23 cellular contexts compared by ENCODE assay signal in the genomic region with DNA sequence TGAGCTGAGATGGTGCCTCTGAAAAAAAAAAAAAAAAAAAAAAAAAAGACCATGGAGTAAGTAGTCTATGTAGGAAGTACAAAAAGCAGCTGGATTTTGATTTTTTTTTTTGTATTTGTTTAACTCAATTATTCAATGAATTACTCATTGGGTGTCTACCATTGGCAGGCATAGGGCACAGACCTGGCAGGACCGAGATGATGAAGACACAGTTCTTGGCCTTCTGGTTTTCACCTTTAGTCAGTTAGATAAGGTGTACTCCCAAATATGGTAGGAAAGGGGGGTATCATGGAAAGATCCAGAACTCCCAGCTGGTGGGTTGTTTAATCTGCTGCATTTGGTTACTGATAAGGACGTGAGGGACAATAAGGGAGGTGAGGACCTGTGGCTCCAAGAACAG.
DNase-seq lines count a peak whose midpoint lies in the region; ATAC-seq, FAIRE-seq and TF ChIP-seq lines count a peak whose summit lies in the region.
"Had no signal": no experiment of that assay in that cellular context is flagged by ENCODE, and none has a peak within 500 bp of the region (broad histone marks: within the 10 kb centered on the region; RNA-seq: fewer than 3 reads in every experiment).

No MANE protein-coding gene starts in this region.

- ATAC-seq in right lobe of liver = peak in 3 of 4 donors; percentile 40 to 77 (median 41)
- no peak for ATAC-seq in HepG2
- ATAC-seq: A549; CD8-positive, alpha-beta T cell had no signal

- H3K4me2 ChIP-seq in HepG2 (ENCODE audit: low read depth, low read length) = no peak overlapping the region
- no peak overlapping the region for H3K4me2 ChIP-seq in mesendoderm (ENCODE audit: low read length)
- H3K4me2 ChIP-seq: A549 had no signal

- FAIRE-seq in HepG2 (lab: Jason Lieb, UNC) = no peak
- FAIRE-seq: A549, D721Med, G401.6, GM12891, GM19239 had no signal

- WGBS in right lobe of liver (ENCODE audit: insufficient coverage, low coverage, low lambda C conversion rate, missing lambda C conversion rate) = 51% methylated on average over 2 of the region's 2 CpGs
- WGBS in HepG2 (ENCODE audit: low lambda C conversion rate) = 98% methylated on average over 2 of the region's 2 CpGs
- no CpG with 5 or more reads among the region's 2 CpGs for WGBS in mesendoderm (ENCODE audit: extremely low coverage, insufficient coverage, low lambda C conversion rate)

- H3K27me3 ChIP-seq in right lobe of liver (no peaks in the 10 kb centered on the region), HepG2 (ENCODE audit: control insufficient read depth in 1 of 2, insufficient read depth in 2 of 2, low read length in 2 of 2) (no peaks in the 10 kb centered on the region), mesendoderm (ENCODE audit: insufficient read depth, low read length, poor library complexity) (no peaks in the 10 kb centered on the region)
- H3K27me3 ChIP-seq: BLaER1 treated with 17β-estradiol and CSF1 and Interleukin-3, amounts not matched to agents 10 nM and 100 nM had no signal

- H3K79me1 ChIP-seq in mesendoderm (ENCODE audit: low read length) = no peaks in the 10 kb centered on the region

- H2AK5ac ChIP-seq in mesendoderm (ENCODE audit: low read length) = no peak overlapping the region

- H3K4ac ChIP-seq in mesendoderm (ENCODE audit: low read depth, low read length) = no peak overlapping the region

- in situ Hi-C loops in HepG2 (cut with HindIII; ENCODE audit: extremely low pct_ligation_motif_present, low pct_unique_long_range_greater_than_20kb) = no loop called here

- H3K4me3 Mint-ChIP-seq in endothelial cell (ENCODE audit: unreplicated experiment) = no peak overlapping the region
- H3K4me3 Mint-ChIP-seq: B cell; CD4-positive, alpha-beta T cell; CD8-positive, alpha-beta T cell had no signal

- H3K79me2 ChIP-seq in HepG2 (ENCODE audit: insufficient read depth, low read length) (no peaks in the 10 kb centered on the region), mesendoderm (ENCODE audit: control insufficient read depth, insufficient read depth, low read length) (no peaks in the 10 kb centered on the region)

- H3K36me3 ChIP-seq in right lobe of liver (no peaks in the 10 kb centered on the region), HepG2 (replicated peaks in 1 of 2; ENCODE audit: control insufficient read depth in 1 of 2, insufficient read depth in 2 of 2, low read length in 2 of 2) (peaks cover 2 to 33% of the 10 kb centered on the region in 2 experiments; a peak in 4 of 5 replicates), mesendoderm (ENCODE audit: control insufficient read depth, insufficient read depth, low read length) (peaks cover 3% of the 10 kb centered on the region)

- H2BK120ac ChIP-seq in mesendoderm (ENCODE audit: low read depth, low read length) = no peak overlapping the region

- H3K4me1 Mint-ChIP-seq in endothelial cell (ENCODE audit: unreplicated experiment) = peaks cover 11% of the 10 kb centered on the region
- H3K4me1 Mint-ChIP-seq: B cell had no signal

- POLR2A ChIA-PET in HepG2 (lab: Yijun Ruan, JAX) = no interaction called here

- H4K8ac ChIP-seq in mesendoderm (ENCODE audit: low read depth, low read length) = no peak overlapping the region

- H3K27ac ChIP-seq in right lobe of liver = no peak overlapping the region
- H3K27ac ChIP-seq in HepG2 (ENCODE audit: extremely low read length, insufficient read depth, low read length) = no peak overlapping the region
- no peak overlapping the region for H3K27ac ChIP-seq in mesendoderm (ENCODE audit: low read depth, low read length)
- H3K27ac ChIP-seq: 22Rv1; A549; BLaER1 treated with 17β-estradiol and CSF1 and Interleukin-3, amounts not matched to agents 10 nM and 100 nM; C4-2B had no signal

- intact Hi-C loops in right lobe of liver (cut with DNase I) = no loop called here
- intact Hi-C loops in HepG2 (cut with micrococcal nuclease; ENCODE audit: unreplicated experiment) = no loop called here

- CTCF ChIA-PET in HepG2 (lab: Yijun Ruan, JAX; ENCODE audit: low intra/inter-chr PET ratio, low total read pairs) = no interaction called here

- no TSS peak for BruUV-seq in HepG2 (replicated peaks; lab: Mats Ljungman, UMichigan)

- TF ChIP-seq POLR2A in right lobe of liver (IDR thresholded peaks at IDR 0.05) (no peak), HepG2 (IDR thresholded peaks at IDR 0.05; ENCODE audit: insufficient read depth in 1 of 2, low read depth in 2 of 2, low read length in 2 of 2) (no peak)

- H4K20me1 ChIP-seq in HepG2 (ENCODE audit: insufficient read depth, low read length) = no peaks in the 10 kb centered on the region

- no peak for TF ChIP-seq EP300 in HepG2 (IDR thresholded peaks at IDR 0.05; ENCODE audit: low read depth in 2 of 2, low read length in 2 of 2)
- TF ChIP-seq EP300 in HepG2 (CRISPR knock-in tag; IDR thresholded peaks at IDR 0.05; ENCODE audit: borderline replicate concordance) = no peak

- H3K36me3 Mint-ChIP-seq in endothelial cell (ENCODE audit: low read depth, unreplicated experiment) = peaks cover 33% of the 10 kb centered on the region

- peaks cover 9% of the 10 kb centered on the region for H3K27me3 Mint-ChIP-seq in endothelial cell (ENCODE audit: unreplicated experiment)
- H3K27me3 Mint-ChIP-seq: CD4-positive, alpha-beta T cell had no signal

- H3K18ac ChIP-seq in mesendoderm (ENCODE audit: low read length) = no peak overlapping the region

- TF ChIP-seq CTCF in right lobe of liver (IDR thresholded peaks at IDR 0.05) (no peak), HepG2 (CRISPR knock-in tag; IDR thresholded peaks at IDR 0.05) (no peak), endothelial cell (IDR thresholded peaks at IDR 0.05; ENCODE audit: unreplicated experiment) (no peak)

- H2BK15ac ChIP-seq in mesendoderm (replicated peaks; ENCODE audit: low read depth) = no peak overlapping the region

- H3K27ac Mint-ChIP-seq in endothelial cell (ENCODE audit: unreplicated experiment) = peak overlapping the region; percentile 39
- H3K27ac Mint-ChIP-seq: B cell; CD4-positive, alpha-beta T cell; CD8-positive, alpha-beta T cell had no signal

- H3K9me3 ChIP-seq in right lobe of liver (no peaks in the 10 kb centered on the region), HepG2 (ENCODE audit: low read length) (no peaks in the 10 kb centered on the region)
- H3K9me3 ChIP-seq: A549 had no signal

- H2BK5ac ChIP-seq in mesendoderm (ENCODE audit: low read length) = no peak overlapping the region

- H4K5ac ChIP-seq in mesendoderm (ENCODE audit: low read length) = no peak overlapping the region

- H3K9ac ChIP-seq in HepG2 (ENCODE audit: insufficient read depth, low read depth, low read length) (no peak overlapping the region), mesendoderm (ENCODE audit: low read length) (no peak overlapping the region)
- H3K9ac ChIP-seq: BLaER1 treated with 17β-estradiol and CSF1 and Interleukin-3, amounts not matched to agents 10 nM and 100 nM had no signal

- DNase-seq in right lobe of liver (no peak), HepG2 (ENCODE audit: low spot score) (no peak), endothelial cell (ENCODE audit: low spot score) (no peak), mesendoderm (peak; percentile 44), NCI-H1694 treated with DMSO at 0.1 percent for 48 hours (lab: John Stamatoyannopoulos, UW) (no peak), putamen (ENCODE audit: low spot score) (no peak), activated gamma-delta T cell (lab: John Stamatoyannopoulos, UW) (no peak)
- DNase-seq: AML-193; Caco-2; Calu3; CD4-positive, alpha-beta T cell; CD8-positive, alpha-beta T cell; DMS79 treated with DMSO at 0.1 percent for 48 hours; GF-D8 had no signal

- no peak overlapping the region for H3K4me3 ChIP-seq in right lobe of liver
- H3K4me3 ChIP-seq in HepG2 (replicated peaks in 1 of 3; ENCODE audit: insufficient read depth in 1 of 3, low read depth in 2 of 3, low read length in 3 of 3) = no peak overlapping the region
- H3K4me3 ChIP-seq in mesendoderm (ENCODE audit: low read length) = no peak overlapping the region
- H3K4me3 ChIP-seq: A549; BLaER1 treated with 17β-estradiol and CSF1 and Interleukin-3, amounts not matched to agents 10 nM and 100 nM had no signal

- H3K4me1 ChIP-seq in right lobe of liver (no peaks in the 10 kb centered on the region), HepG2 (ENCODE audit: insufficient read depth, low read length) (peaks cover 8% of the 10 kb centered on the region), mesendoderm (ENCODE audit: control insufficient read depth, low read depth, low read length) (no peaks in the 10 kb centered on the region)
- H3K4me1 ChIP-seq: A549, Caco-2 had no signal

- H3K9me3 Mint-ChIP-seq in endothelial cell (ENCODE audit: unreplicated experiment) = no peaks in the 10 kb centered on the region
- H3K9me3 Mint-ChIP-seq: CD4-positive, alpha-beta T cell had no signal

- TF ChIP-seq RAD21 in HepG2 (CRISPR knock-in tag; IDR thresholded peaks at IDR 0.05) = no peak

- no peak overlapping the region for H2AFZ ChIP-seq in HepG2 (ENCODE audit: low read length)

- no peak overlapping the region for H3K56ac ChIP-seq in mesendoderm (ENCODE audit: low read length)

- H3K23ac ChIP-seq in mesendoderm (ENCODE audit: low read length) = no peak overlapping the region

TF ChIP-seq in HepG2, 621 proteins besides CTCF, POLR2A, EP300 and RAD21 (continues in another document):
- no peak for TF ChIP-seq TAF15 (IDR thresholded peaks at IDR 0.05; ENCODE audit: low read depth, low read length, poor library complexity, severe bottlenecking)
- no peak for TF ChIP-seq GMEB1 (CRISPR knock-in tag; IDR thresholded peaks at IDR 0.05; ENCODE audit: borderline replicate concordance)
